1 cellular context compared by ENCODE assay signal in the genomic region with DNA sequence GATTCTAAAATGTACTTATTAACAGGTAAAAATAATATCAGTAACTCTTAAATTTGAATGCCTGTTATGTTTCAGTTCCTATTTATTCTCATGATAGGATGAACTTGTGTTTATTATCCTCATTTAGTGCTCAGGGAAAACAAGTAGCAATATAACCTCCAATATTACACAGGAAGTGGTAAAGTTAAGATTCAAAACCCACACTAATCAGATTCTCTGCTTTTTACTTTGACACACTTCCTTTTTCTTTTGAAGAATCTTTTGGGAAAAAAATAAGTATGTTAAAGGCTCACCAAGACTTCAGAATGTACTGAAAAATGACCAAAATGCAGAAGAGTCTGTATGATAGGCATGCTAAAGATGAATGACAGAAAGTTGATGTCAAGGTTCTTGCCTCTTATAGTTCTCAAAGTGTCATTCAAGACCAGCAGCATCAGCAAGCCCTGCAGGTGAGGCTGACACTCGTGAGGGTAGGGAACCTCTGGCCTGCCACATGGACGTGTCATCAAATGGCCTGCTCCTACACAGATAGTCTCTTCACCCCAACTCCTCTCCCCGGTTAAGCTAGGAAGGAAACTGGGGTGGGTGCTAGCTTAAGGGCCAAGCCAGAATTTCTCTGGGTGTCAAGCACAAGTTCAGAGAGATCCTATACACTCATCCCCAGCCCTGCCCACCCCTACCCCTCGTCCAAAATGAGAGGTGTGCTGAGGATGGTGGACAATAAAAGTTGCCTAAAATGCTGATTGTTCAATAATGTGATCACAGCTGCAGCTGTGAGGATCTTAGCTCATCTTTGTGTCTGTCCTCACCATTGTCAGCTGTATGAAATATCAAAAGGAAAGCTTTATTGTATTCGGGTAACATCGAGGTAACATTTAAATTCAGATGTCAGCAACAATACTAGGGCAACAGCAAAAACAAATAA.
TF ChIP-seq lines count a peak whose summit lies in the region.

No MANE protein-coding gene starts in this region.

TF ChIP-seq in GM12878, 131 proteins besides CTCF, POLR2A, EP300 and RAD21:
- no peak for TF ChIP-seq RAD51 (IDR thresholded peaks at IDR 0.05)
- TF ChIP-seq MTA2 (IDR thresholded peaks at IDR 0.05; ENCODE audit: low read depth), result peak; percentile 25; the same call in 1 of the 2 replicates
- peak; percentile 42; the same call in 1 of the 2 replicates for TF ChIP-seq SPI1 (IDR thresholded peaks at IDR 0.05; ENCODE audit: borderline replicate concordance, insufficient read depth, low read depth, low read length)
- no peak for TF ChIP-seq NFIC (IDR thresholded peaks at IDR 0.05; ENCODE audit: low read depth, low read length)
- TF ChIP-seq, protein P1, sequence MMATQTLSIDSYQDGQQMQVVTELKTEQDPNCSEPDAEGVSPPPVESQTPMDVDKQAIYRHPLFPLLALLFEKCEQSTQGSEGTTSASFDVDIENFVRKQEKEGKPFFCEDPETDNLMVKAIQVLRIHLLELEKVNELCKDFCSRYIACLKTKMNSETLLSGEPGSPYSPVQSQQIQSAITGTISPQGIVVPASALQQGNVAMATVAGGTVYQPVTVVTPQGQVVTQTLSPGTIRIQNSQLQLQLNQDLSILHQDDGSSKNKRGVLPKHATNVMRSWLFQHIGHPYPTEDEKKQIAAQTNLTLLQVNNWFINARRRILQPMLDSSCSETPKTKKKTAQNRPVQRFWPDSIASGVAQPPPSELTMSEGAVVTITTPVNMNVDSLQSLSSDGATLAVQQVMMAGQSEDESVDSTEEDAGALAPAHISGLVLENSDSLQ (IDR thresholded peaks at IDR 0.05), result peak; percentile 43; the same call in 1 of the 2 replicates
